1 cellular context compared by ENCODE assay signal in the genomic region with DNA sequence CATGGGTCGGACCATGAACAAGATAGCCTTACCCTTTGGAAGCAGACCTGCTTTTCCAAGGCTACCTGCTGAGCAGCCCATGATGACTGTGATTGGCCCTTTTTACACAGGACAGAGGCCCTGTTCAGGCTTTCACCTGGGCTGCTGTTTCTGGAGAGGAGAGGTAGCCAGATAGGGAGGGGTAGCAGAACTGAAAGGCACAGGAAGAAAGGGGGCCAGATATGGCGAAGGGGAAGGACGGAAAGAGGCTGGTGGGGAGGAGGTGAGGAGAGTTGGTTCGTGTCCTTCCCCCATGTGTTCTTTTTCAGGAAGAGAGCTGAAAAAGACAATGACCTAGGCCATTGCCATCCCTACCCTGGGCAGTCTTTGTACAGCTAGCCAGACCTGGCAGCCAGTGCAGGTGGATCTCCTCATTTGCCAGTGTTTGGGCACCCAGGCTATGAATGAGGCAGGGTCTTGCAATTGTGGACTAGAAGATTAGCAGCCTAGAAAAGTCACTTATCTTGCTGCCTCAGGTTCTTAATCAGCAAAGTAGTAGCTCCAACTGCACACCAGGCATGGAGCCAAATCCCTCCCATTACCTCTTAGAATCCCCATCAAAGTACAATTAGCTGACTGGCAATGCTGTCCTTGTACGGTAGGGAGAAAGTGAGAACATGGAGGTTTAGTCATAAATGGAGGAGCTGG.
TF ChIP-seq lines count a peak whose summit lies in the region.

No MANE protein-coding gene starts in this region.

TF ChIP-seq in K562, 482 proteins besides CTCF, POLR2A, EP300 and RAD21 (continued from another document):
- TF ChIP-seq, protein P1, sequence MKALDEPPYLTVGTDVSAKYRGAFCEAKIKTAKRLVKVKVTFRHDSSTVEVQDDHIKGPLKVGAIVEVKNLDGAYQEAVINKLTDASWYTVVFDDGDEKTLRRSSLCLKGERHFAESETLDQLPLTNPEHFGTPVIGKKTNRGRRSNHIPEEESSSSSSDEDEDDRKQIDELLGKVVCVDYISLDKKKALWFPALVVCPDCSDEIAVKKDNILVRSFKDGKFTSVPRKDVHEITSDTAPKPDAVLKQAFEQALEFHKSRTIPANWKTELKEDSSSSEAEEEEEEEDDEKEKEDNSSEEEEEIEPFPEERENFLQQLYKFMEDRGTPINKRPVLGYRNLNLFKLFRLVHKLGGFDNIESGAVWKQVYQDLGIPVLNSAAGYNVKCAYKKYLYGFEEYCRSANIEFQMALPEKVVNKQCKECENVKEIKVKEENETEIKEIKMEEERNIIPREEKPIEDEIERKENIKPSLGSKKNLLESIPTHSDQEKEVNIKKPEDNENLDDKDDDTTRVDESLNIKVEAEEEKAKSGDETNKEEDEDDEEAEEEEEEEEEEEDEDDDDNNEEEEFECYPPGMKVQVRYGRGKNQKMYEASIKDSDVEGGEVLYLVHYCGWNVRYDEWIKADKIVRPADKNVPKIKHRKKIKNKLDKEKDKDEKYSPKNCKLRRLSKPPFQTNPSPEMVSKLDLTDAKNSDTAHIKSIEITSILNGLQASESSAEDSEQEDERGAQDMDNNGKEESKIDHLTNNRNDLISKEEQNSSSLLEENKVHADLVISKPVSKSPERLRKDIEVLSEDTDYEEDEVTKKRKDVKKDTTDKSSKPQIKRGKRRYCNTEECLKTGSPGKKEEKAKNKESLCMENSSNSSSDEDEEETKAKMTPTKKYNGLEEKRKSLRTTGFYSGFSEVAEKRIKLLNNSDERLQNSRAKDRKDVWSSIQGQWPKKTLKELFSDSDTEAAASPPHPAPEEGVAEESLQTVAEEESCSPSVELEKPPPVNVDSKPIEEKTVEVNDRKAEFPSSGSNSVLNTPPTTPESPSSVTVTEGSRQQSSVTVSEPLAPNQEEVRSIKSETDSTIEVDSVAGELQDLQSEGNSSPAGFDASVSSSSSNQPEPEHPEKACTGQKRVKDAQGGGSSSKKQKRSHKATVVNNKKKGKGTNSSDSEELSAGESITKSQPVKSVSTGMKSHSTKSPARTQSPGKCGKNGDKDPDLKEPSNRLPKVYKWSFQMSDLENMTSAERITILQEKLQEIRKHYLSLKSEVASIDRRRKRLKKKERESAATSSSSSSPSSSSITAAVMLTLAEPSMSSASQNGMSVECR (CRISPR knock-in tag; IDR thresholded peaks at IDR 0.05), result no peak
- TF ChIP-seq CCNT2 (IDR thresholded peaks at IDR 0.05; ENCODE audit: borderline replicate concordance, extremely low read depth, insufficient read length, low read depth, low read length), result peak; percentile 79
- TF ChIP-seq, protein P2, sequence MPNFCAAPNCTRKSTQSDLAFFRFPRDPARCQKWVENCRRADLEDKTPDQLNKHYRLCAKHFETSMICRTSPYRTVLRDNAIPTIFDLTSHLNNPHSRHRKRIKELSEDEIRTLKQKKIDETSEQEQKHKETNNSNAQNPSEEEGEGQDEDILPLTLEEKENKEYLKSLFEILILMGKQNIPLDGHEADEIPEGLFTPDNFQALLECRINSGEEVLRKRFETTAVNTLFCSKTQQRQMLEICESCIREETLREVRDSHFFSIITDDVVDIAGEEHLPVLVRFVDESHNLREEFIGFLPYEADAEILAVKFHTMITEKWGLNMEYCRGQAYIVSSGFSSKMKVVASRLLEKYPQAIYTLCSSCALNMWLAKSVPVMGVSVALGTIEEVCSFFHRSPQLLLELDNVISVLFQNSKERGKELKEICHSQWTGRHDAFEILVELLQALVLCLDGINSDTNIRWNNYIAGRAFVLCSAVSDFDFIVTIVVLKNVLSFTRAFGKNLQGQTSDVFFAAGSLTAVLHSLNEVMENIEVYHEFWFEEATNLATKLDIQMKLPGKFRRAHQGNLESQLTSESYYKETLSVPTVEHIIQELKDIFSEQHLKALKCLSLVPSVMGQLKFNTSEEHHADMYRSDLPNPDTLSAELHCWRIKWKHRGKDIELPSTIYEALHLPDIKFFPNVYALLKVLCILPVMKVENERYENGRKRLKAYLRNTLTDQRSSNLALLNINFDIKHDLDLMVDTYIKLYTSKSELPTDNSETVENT (CRISPR knock-in tag; IDR thresholded peaks at IDR 0.05), result no peak
- TF ChIP-seq, protein P3, sequence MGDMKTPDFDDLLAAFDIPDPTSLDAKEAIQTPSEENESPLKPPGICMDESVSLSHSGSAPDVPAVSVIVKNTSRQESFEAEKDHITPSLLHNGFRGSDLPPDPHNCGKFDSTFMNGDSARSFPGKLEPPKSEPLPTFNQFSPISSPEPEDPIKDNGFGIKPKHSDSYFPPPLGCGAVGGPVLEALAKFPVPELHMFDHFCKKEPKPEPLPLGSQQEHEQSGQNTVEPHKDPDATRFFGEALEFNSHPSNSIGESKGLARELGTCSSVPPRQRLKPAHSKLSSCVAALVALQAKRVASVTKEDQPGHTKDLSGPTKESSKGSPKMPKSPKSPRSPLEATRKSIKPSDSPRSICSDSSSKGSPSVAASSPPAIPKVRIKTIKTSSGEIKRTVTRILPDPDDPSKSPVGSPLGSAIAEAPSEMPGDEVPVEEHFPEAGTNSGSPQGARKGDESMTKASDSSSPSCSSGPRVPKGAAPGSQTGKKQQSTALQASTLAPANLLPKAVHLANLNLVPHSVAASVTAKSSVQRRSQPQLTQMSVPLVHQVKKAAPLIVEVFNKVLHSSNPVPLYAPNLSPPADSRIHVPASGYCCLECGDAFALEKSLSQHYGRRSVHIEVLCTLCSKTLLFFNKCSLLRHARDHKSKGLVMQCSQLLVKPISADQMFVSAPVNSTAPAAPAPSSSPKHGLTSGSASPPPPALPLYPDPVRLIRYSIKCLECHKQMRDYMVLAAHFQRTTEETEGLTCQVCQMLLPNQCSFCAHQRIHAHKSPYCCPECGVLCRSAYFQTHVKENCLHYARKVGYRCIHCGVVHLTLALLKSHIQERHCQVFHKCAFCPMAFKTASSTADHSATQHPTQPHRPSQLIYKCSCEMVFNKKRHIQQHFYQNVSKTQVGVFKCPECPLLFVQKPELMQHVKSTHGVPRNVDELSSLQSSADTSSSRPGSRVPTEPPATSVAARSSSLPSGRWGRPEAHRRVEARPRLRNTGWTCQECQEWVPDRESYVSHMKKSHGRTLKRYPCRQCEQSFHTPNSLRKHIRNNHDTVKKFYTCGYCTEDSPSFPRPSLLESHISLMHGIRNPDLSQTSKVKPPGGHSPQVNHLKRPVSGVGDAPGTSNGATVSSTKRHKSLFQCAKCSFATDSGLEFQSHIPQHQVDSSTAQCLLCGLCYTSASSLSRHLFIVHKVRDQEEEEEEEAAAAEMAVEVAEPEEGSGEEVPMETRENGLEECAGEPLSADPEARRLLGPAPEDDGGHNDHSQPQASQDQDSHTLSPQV (IDR thresholded peaks at IDR 0.05), result peak; percentile 83
- TF ChIP-seq, protein P4, sequence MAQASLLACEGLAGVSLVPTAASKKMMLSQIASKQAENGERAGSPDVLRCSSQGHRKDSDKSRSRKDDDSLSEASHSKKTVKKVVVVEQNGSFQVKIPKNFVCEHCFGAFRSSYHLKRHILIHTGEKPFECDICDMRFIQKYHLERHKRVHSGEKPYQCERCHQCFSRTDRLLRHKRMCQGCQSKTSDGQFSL (CRISPR knock-in tag; IDR thresholded peaks at IDR 0.05), result no peak
- TF ChIP-seq, protein P4 (tag; IDR thresholded peaks at IDR 0.05), result no peak
- peak in 1 of 2 experiments; percentile 79; a peak in 2 of 4 replicates for TF ChIP-seq RCOR1 (IDR thresholded peaks at IDR 0.05; ENCODE audit: borderline replicate concordance in 1 of 2, low read depth in 2 of 2, low read length in 2 of 2)
- TF ChIP-seq TEAD1 (CRISPR knock-in tag; IDR thresholded peaks at IDR 0.05), result 0 out of 4 replicates have a peak, but pooled peaks of 1 of the 2 experiments have one; percentile 37
